ENCODE assay signal across 22 cellular contexts in the genomic region with DNA sequence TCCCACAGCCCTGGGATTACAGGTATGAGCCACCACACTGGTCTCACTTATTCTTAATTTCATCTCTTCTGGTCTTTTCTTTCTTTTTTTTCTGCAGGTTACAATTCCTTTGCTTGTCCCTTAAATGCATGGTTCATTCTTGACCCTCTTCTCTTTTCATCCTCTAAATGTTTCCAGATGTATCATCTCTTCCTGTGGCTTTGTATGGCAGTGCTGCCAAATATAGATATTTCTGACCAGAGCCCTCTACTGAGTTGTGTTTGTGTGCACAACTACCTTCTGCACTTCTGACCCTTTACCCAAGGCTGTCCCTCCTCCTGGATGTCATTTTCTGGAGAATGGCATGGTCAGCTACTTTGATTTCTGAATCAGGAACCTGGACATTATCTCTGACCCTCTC.
"Had no signal": no experiment of that assay in that cellular context is flagged by ENCODE, and none has a peak within 500 bp of the region (broad histone marks: within the 10 kb centered on the region; RNA-seq: fewer than 3 reads in every experiment).

No MANE protein-coding gene starts in this region.

- H3K4me3 ChIP-seq: ascending aorta had no signal

- H3K4me2 ChIP-seq: KMS-11 had no signal

- DNase-seq: activated CD4-positive, alpha-beta T cell treated with anti-CD3 and anti-CD28 coated beads for 36 hours; activated CD8-positive, alpha-beta memory T cell treated with anti-CD3 and anti-CD28 coated beads, Interleukin-2, amount 50 U/mL, for 48 hours; activated CD8-positive, alpha-beta T cell treated with anti-CD3 and anti-CD28 coated beads, Interleukin-2, amount 10 ng/mL, durations not matched to agents 7 days and 5 days; activated effector memory CD4-positive, alpha-beta T cell treated with Interleukin-2 at 50 U/mL for 16 hours; activated naive CD4-positive, alpha-beta T cell; activated naive CD8-positive, alpha-beta T cell treated with anti-CD3 and anti-CD28 coated beads, Interleukin-2, amount 50 U/mL, for 24 hours; activated T-cell treated with anti-CD3 and anti-CD28 coated beads, Interleukin-2, amount 50 U/mL, for 1 hour; amniotic stem cell; NCI-H1092; NCI-H1417; NCI-H1930; NCI-H2107; NCI-H2171 treated with DMSO at 0.1 percent for 48 hours; NCI-H226; NCI-H510A; NCI-H526 treated with DMSO at 0.1 percent for 48 hours; NCI-H82; RPMI8226; T-helper 2 cell had no signal

- H3K9ac ChIP-seq: KMS-11 had no signal

- H3K9me3 ChIP-seq: ascending aorta had no signal

- H3K27me3 ChIP-seq: ascending aorta had no signal

- H3K36me3 ChIP-seq: ascending aorta had no signal

- H3K27ac ChIP-seq: ascending aorta, KMS-11, VCaP had no signal

- H3K4me1 ChIP-seq: ascending aorta had no signal
